Comparison of ENCODE assay signal across 8 cellular contexts in the genomic region with DNA sequence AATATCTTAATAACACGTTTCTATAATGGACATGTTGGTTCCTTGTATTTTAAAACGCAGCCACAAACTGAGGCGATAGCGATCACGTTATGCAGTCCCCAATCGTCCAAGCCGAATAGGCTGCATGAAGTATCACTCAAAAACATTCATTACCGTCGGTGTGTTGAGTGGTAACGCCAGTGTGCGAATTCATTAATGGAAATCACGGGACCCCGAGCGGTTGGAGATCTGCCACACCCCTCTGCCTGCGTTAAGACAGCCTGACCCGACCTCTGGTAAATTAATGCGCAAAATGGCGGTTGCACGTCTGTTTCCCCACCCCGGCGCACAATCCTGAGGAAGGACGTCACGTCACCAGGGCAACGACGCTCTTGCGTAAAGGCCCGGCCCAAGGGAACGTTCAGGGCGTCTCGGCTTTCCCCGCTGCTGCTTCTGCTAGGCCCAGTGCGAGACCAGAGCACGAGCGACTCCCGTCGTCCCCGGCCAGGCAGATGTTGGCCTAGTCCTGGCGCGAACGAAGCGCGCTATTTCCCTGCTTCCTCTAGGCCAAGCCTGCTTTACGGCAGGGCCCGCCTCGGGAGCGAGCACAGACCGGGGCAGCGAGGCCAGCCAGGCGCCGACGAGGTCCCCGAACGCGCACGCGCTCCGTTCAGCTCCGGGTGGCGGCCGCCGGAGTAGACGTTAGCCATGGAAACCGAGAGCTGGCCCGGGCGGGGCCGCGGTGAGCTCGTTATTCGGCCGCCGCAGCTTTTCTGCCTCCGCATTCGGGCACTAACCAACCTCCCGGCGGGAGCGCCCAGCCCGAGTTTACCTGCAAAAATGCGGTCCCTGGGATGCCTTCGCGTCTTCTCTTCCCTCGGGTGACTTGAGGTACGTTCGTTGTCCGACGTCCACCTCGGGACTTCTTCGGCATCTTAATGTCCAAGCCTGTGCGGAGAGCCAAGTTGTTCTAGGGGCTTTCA. TPM values are rescaled to one million over a fixed set of nuclear protein-coding genes. Genes with fewer than 3 reads are reported as not detected.
A peak's percentile ranks its signal among the peaks of the same experiment; 100 is the strongest.
DNase-seq lines count a peak whose midpoint lies in the region; ATAC-seq lines count a peak whose summit lies in the region.

A gene (plus strand): TSS at position 374 of the 962 bp plus-strand sequence. CDS start 15,716 bp downstream, outside the sequence.

- H3K27ac ChIP-seq in mesenchymal stem cell (ENCODE audit: low read length, poor library complexity, severe bottlenecking) = peak within 1 kb of the TSS; percentile 90

- H2BK12ac ChIP-seq in mesenchymal stem cell (ENCODE audit: low read length in 2 of 2) = peak within 1 kb of the TSS; percentile 29 to 40

- peak within 1 kb of the TSS; percentile 43 for H2AK5ac ChIP-seq in mesenchymal stem cell (ENCODE audit: low read length, severe bottlenecking)

- H3K4me3 ChIP-seq in NT2/D1 (ENCODE audit: insufficient read length, low read depth) (peak within 1 kb of the TSS; percentile 90), endocrine pancreas (ENCODE audit: control insufficient read depth, insufficient read depth, low read length) (peak within 1 kb of the TSS; percentile 98), mesenchymal stem cell (ENCODE audit: insufficient read depth in 1 of 2, low read depth in 1 of 2, low read length in 2 of 2) (peak within 1 kb of the TSS; percentile 84 to 98)

- peak within 1 kb of the TSS; percentile 68 for H2BK5ac ChIP-seq in mesenchymal stem cell (ENCODE audit: low read depth, low read length, poor library complexity, severe bottlenecking)

- peaks cover 2% of the 10 kb centered on the region for H3K79me1 ChIP-seq in mesenchymal stem cell (replicated peaks; ENCODE audit: low read length, poor library complexity, severe bottlenecking)

- H3K27me3 ChIP-seq in NT2/D1 (ENCODE audit: insufficient read depth, insufficient read length) (no peaks in the 10 kb centered on the region), endocrine pancreas (ENCODE audit: control insufficient read depth, insufficient read depth, low read length) (no peaks in the 10 kb centered on the region), mesenchymal stem cell (ENCODE audit: control insufficient read depth in 1 of 2, insufficient read depth in 1 of 2, low read length in 2 of 2) (no peaks in the 10 kb centered on the region)

- peak within 1 kb of the TSS; percentile 74 for H2AFZ ChIP-seq in mesenchymal stem cell (ENCODE audit: low read depth, low read length)

- peak within 1 kb of the TSS; percentile 73 for H4K91ac ChIP-seq in mesenchymal stem cell (ENCODE audit: low read length)

- H3K36me3 ChIP-seq in NT2/D1 (ENCODE audit: insufficient read depth, insufficient read length, low read length) (peaks cover 8% of the 10 kb centered on the region), endocrine pancreas (ENCODE audit: control insufficient read depth, insufficient read depth, low read length) (no peaks in the 10 kb centered on the region), mesenchymal stem cell (ENCODE audit: control insufficient read depth in 1 of 2, insufficient read depth in 2 of 2, low read depth in 1 of 2, low read length in 2 of 2) (no peaks in the 10 kb centered on the region)

- peak within 1 kb of the TSS; percentile 15 for H2BK15ac ChIP-seq in mesenchymal stem cell (ENCODE audit: low read depth, poor library complexity, severe bottlenecking)

- peak within 1 kb of the TSS; percentile 55 to 96 for H3K4ac ChIP-seq in mesenchymal stem cell (ENCODE audit: low read depth in 1 of 2, low read length in 2 of 2)

- no peaks in the 10 kb centered on the region for H3K9me3 Mint-ChIP-seq in activated CD8-positive, alpha-beta memory T cell treated with anti-CD3 and anti-CD28 coated beads, Interleukin-2, amount 10 ng/mL, durations not matched to agents 7 days and 5 days (ENCODE audit: low read depth)

- peak within 1 kb of the TSS in 1 of 2 experiments; percentile 93 for H3K14ac ChIP-seq in mesenchymal stem cell (ENCODE audit: low read length in 2 of 2)

- peak within 1 kb of the TSS; percentile 92 for H3K4me3 Mint-ChIP-seq in activated CD8-positive, alpha-beta memory T cell treated with anti-CD3 and anti-CD28 coated beads, Interleukin-2, amount 10 ng/mL, durations not matched to agents 7 days and 5 days

- H3K27me3 Mint-ChIP-seq in activated CD8-positive, alpha-beta memory T cell treated with anti-CD3 and anti-CD28 coated beads, Interleukin-2, amount 10 ng/mL, durations not matched to agents 7 days and 5 days = no peaks in the 10 kb centered on the region

- CTCF ChIA-PET in activated CD8-positive, alpha-beta memory T cell treated with anti-CD3 and anti-CD28 coated beads, Interleukin-2, amount 10 ng/mL, durations not matched to agents 7 days and 5 days (lab: Charles Lee) = interaction anchor here (0.8 to 3.7 kb wide), 6 partner anchors 65 to 156 kb away, joined by 3 to 19 read pairs (median 6); a partner anchor contains a TSS

- H2BK120ac ChIP-seq in mesenchymal stem cell (ENCODE audit: low read depth, low read length) = peak within 1 kb of the TSS; percentile 86

- no peaks in the 10 kb centered on the region for H3K4me1 ChIP-seq in NT2/D1 (ENCODE audit: insufficient read depth, insufficient read length)
- peaks cover 12% of the 10 kb centered on the region for H3K4me1 ChIP-seq in endocrine pancreas (ENCODE audit: control insufficient read depth, insufficient read depth, low read length)
- H3K4me1 ChIP-seq in mesenchymal stem cell (ENCODE audit: control insufficient read depth, insufficient read depth, low read depth, low read length) = peaks cover 3% of the 10 kb centered on the region

- ATAC-seq in GM21360 (IDR thresholded peaks at IDR 0.05; ENCODE audit: unreplicated experiment) = peak; percentile 95
- ATAC-seq in activated CD8-positive, alpha-beta memory T cell treated with anti-CD3 and anti-CD28 coated beads, Interleukin-2, amount 10 ng/mL, durations not matched to agents 7 days and 5 days = peak; percentile 92

- peak within 1 kb of the TSS; percentile 78 for H3K4me2 ChIP-seq in mesenchymal stem cell (ENCODE audit: low read length, poor library complexity, severe bottlenecking)

- H3K9ac ChIP-seq in NT2/D1 (ENCODE audit: insufficient read length, low read depth) (peak within 1 kb of the TSS; percentile 88), endocrine pancreas (ENCODE audit: control insufficient read depth, insufficient read depth, low read length) (peak within 1 kb of the TSS; percentile 96), mesenchymal stem cell (ENCODE audit: low read length) (peak within 1 kb of the TSS; percentile 100)

- H3K9me3 ChIP-seq in NT2/D1 (ENCODE audit: insufficient read depth, low read length) (no peaks in the 10 kb centered on the region), endocrine pancreas (ENCODE audit: control insufficient read depth, low read length) (no peaks in the 10 kb centered on the region), mesenchymal stem cell (ENCODE audit: control insufficient read depth, low read length) (no peaks in the 10 kb centered on the region)

- H3K36me3 Mint-ChIP-seq in activated CD8-positive, alpha-beta memory T cell treated with anti-CD3 and anti-CD28 coated beads, Interleukin-2, amount 10 ng/mL, durations not matched to agents 7 days and 5 days = peaks cover 16% of the 10 kb centered on the region

- peak within 1 kb of the TSS in 1 of 2 experiments; percentile 84 for H3K23ac ChIP-seq in mesenchymal stem cell (ENCODE audit: low read length in 2 of 2)

- DNase-seq in COLO668 (lab: John Stamatoyannopoulos, UW; ENCODE audit: unreplicated experiment) (peak; percentile 100), HT1080 (ENCODE audit: low read depth) (peak; percentile 99), NT2/D1 (ENCODE audit: low read depth, low spot score) (peak; percentile 85), mesenchymal stem cell (peak; percentile 99)
- DNase-seq in activated CD8-positive, alpha-beta memory T cell treated with anti-CD3 and anti-CD28 coated beads, Interleukin-2, amount 10 ng/mL, durations not matched to agents 7 days and 5 days = peak; percentile 97
- DNase-seq in stimulated activated CD8-positive, alpha-beta memory T cell treated with anti-CD3 and anti-CD28 coated beads, Interleukin-12 subunit alpha, Interleukin-12 subunit beta, amount 100 ng/mL, for 4 hours (ENCODE audit: low read depth) = peak; percentile 87

- H4K8ac ChIP-seq in mesenchymal stem cell (ENCODE audit: low read length) = peak within 1 kb of the TSS; percentile 93

- WGBS in mesenchymal stem cell = under 1% methylated on average over 87 of the region's 88 CpGs

- peak within 1 kb of the TSS; percentile 80 to 96 for H3K18ac ChIP-seq in mesenchymal stem cell (ENCODE audit: low read depth in 1 of 2, low read length in 2 of 2)

- H3K4me1 Mint-ChIP-seq in activated CD8-positive, alpha-beta memory T cell treated with anti-CD3 and anti-CD28 coated beads, Interleukin-2, amount 10 ng/mL, durations not matched to agents 7 days and 5 days = peaks cover 39% of the 10 kb centered on the region

- peak within 1 kb of the TSS; percentile 94 for H3K27ac Mint-ChIP-seq in activated CD8-positive, alpha-beta memory T cell treated with anti-CD3 and anti-CD28 coated beads, Interleukin-2, amount 10 ng/mL, durations not matched to agents 7 days and 5 days

RNA-seq across cellular contexts. Expression of the gene that starts here (rescaled TPM):
- 62.1 and 67.3 TPM in 2 replicates for total RNA-seq in HT1080 (2014; rRNA removed; shearing (Covaris generic))
- polyA plus RNA-seq in HT1080 (2015; cell fraction: cytosol; rRNA removed) = 58.3 and 65.8 TPM in 2 replicates
- 130 and 132 TPM in 2 replicates for polyA plus RNA-seq in HT1080 (2015; cell fraction: nucleus; rRNA removed)
- total RNA-seq in activated CD8-positive, alpha-beta memory T cell treated with anti-CD3 and anti-CD28 coated beads, Interleukin-2, amount 10 ng/mL, durations not matched to agents 7 days and 5 days = 10 to 100 TPM; 35.6 to 39.1 TPM
- 95.7 TPM for polyA plus RNA-seq in mesenchymal stem cell (2013, experiment 1 of 2)
- 101 TPM for polyA plus RNA-seq in mesenchymal stem cell (2013, experiment 2 of 2)

Comparison
In these comparisons a context has a peak if more than half of its experiments do, and no peak if none do; other contexts are left out.
1. Peak in every context shown above with its lines: DNase-seq, ATAC-seq, H3K4me3 ChIP-seq and H3K27ac ChIP-seq.